23 cellular contexts compared by ENCODE assay signal in genomic region chr14:100674428-100674827, GRCh38. TPM values are rescaled to one million over a fixed set of nuclear protein-coding genes. Genes with fewer than 3 reads are reported as not detected.
A peak's percentile ranks its signal among the peaks of the same experiment; 100 is the strongest.
DNase-seq lines count a peak whose midpoint lies in the region; ATAC-seq and TF ChIP-seq lines count a peak whose summit lies in the region.
"Had no signal": no experiment of that assay in that cellular context is flagged by ENCODE, and none has a peak within 500 bp of the region (broad histone marks: within the 10 kb centered on the region; RNA-seq: fewer than 3 reads in every experiment).

No MANE protein-coding gene starts in this region.

- DNase-seq in NCI-H82 (lab: John Stamatoyannopoulos, UW) (peak; percentile 61), NCI-H82 treated with DMSO at 0.1 percent for 48 hours (lab: John Stamatoyannopoulos, UW; ENCODE audit: unreplicated experiment) (no peak), NCI-H69 (lab: John Stamatoyannopoulos, UW) (peak; percentile 39), glutamatergic neuron (no peak), neural progenitor cell (ENCODE audit: low spot score) (peak; percentile 55), hypothalamus (lab: John Stamatoyannopoulos, UW) (no peak), SHP77 (lab: John Stamatoyannopoulos, UW) (no peak)
- DNase-seq: 8988T; AML-193; C1 segment of cervical spinal cord; CD8-positive, alpha-beta T cell; DMS153; GM23248; Kasumi-1; MG63; NCI-H1436; NCI-H187 treated with DMSO at 0.1 percent for 48 hours; NCI-H774; PC-3 had no signal

- TF ChIP-seq CTCF in glutamatergic neuron (IDR thresholded peaks at IDR 0.05; ENCODE audit: partially characterized antibody, unreplicated experiment) = no peak
- no peak for TF ChIP-seq CTCF in neural progenitor cell (IDR thresholded peaks at IDR 0.05)

- H3K27me3 ChIP-seq in neural progenitor cell = no peaks in the 10 kb centered on the region
- H3K27me3 ChIP-seq: MG63, SJSA1 had no signal

- peak overlapping the region; percentile 0 for H3K4me2 ChIP-seq in neural progenitor cell

- H3K27me3 Mint-ChIP-seq in glutamatergic neuron (ENCODE audit: unreplicated experiment) = peaks cover 17% of the 10 kb centered on the region
- peaks cover 23% of the 10 kb centered on the region for H3K27me3 Mint-ChIP-seq in neural progenitor cell (ENCODE audit: insufficient read depth, low read depth)

- no peak overlapping the region for H3K4me3 ChIP-seq in neural progenitor cell
- H3K4me3 ChIP-seq: GM23248, MG63, SJSA1 had no signal

- no peak overlapping the region for H2AFZ ChIP-seq in neural progenitor cell (replicated peaks)
- H2AFZ ChIP-seq: GM23248 had no signal

- H3K9me3 Mint-ChIP-seq in glutamatergic neuron (ENCODE audit: unreplicated experiment) (peaks cover 27% of the 10 kb centered on the region), neural progenitor cell (no peaks in the 10 kb centered on the region)
- H3K9me3 Mint-ChIP-seq: CD8-positive, alpha-beta T cell had no signal

- H3K9me3 ChIP-seq in neural progenitor cell (ENCODE audit: low read depth) = no peaks in the 10 kb centered on the region
- H3K9me3 ChIP-seq: MG63, SJSA1 had no signal

- no peaks in the 10 kb centered on the region for H3K36me3 Mint-ChIP-seq in glutamatergic neuron (ENCODE audit: unreplicated experiment)
- H3K36me3 Mint-ChIP-seq in neural progenitor cell = no peaks in the 10 kb centered on the region
- H3K36me3 Mint-ChIP-seq: CD8-positive, alpha-beta T cell had no signal

- no peaks in the 10 kb centered on the region for H4K20me1 ChIP-seq in neural progenitor cell (ENCODE audit: low read depth)

- no peaks in the 10 kb centered on the region for H3K36me3 ChIP-seq in neural progenitor cell
- H3K36me3 ChIP-seq: MG63, SJSA1 had no signal

- H3K9ac ChIP-seq in neural progenitor cell = no peak overlapping the region
- H3K9ac ChIP-seq: GM23248 had no signal

- H3K79me2 ChIP-seq in neural progenitor cell (ENCODE audit: low read depth) = no peaks in the 10 kb centered on the region

- peaks cover 44% of the 10 kb centered on the region for H3F3A ChIP-seq in neural progenitor cell (ENCODE audit: low read depth)

- no peak for ATAC-seq in HG02981 (IDR thresholded peaks at IDR 0.05; ENCODE audit: unreplicated experiment)
- ATAC-seq: CD8-positive, alpha-beta T cell; HCT116; PC-3 had no signal

- H3K4me1 ChIP-seq in neural progenitor cell = peaks cover 68% of the 10 kb centered on the region

- H3K4me3 Mint-ChIP-seq in glutamatergic neuron (ENCODE audit: unreplicated experiment) (peak overlapping the region; percentile 46), neural progenitor cell (peak overlapping the region; percentile 38)
- H3K4me3 Mint-ChIP-seq: CD8-positive, alpha-beta T cell had no signal

- H3K4me1 Mint-ChIP-seq in glutamatergic neuron (ENCODE audit: low read depth, unreplicated experiment) = peaks cover 53% of the 10 kb centered on the region
- peaks cover 71% of the 10 kb centered on the region for H3K4me1 Mint-ChIP-seq in neural progenitor cell

- H3K27ac Mint-ChIP-seq in glutamatergic neuron (ENCODE audit: unreplicated experiment) = peak overlapping the region; percentile 99
- peak overlapping the region; percentile 88 for H3K27ac Mint-ChIP-seq in neural progenitor cell
- H3K27ac Mint-ChIP-seq: CD8-positive, alpha-beta T cell had no signal

- H3K27ac ChIP-seq in neural progenitor cell = no peak overlapping the region
- H3K27ac ChIP-seq: GM23248, SJSA1 had no signal

RNA-seq across cellular contexts. Expression of gene DLK1, which starts 52.3 kb away (rescaled TPM):
- total RNA-seq in glutamatergic neuron (ENCODE audit: unreplicated experiment) = 37.3 TPM
- 312 and 1,018 TPM in 2 replicates for total RNA-seq in neural progenitor cell (ENCODE audit: low replicate concordance)
- total RNA-seq: CD8-positive, alpha-beta T cell; GM23248; NCI-H460; PC-3; SJSA1 had no signal

Comparison
In these comparisons a context has a peak if more than half of its experiments do, and no peak if none do; other contexts are left out.
1. DNase-seq: peak in NCI-H82 (single experiment), NCI-H69 (single experiment) and neural progenitor cell (single experiment); none in NCI-H82 treated with DMSO at 0.1 percent for 48 hours (single experiment), glutamatergic neuron (single experiment), hypothalamus (0 of 51) and SHP77 (0 of 2).